30 cellular contexts compared by ENCODE assay signal in genomic region chr15:76979996-76980520, GRCh38. TPM values are rescaled to one million over a fixed set of nuclear protein-coding genes. Genes with fewer than 3 reads are reported as not detected.
"Had no signal": no experiment of that assay in that cellular context is flagged by ENCODE, and none has a peak within 500 bp of the region (broad histone marks: within the 10 kb centered on the region; RNA-seq: fewer than 3 reads in every experiment).

No MANE protein-coding gene starts in this region.

- H3K4me3 Mint-ChIP-seq: mesothelial cell of epicardium; naive B cell; natural killer cell; nephron progenitor cell; neural progenitor cell; stimulated activated naive B cell treated with anti-CD40 and anti-IgM and Interleukin-4, amounts not matched to agents 10 μg/mL and 1 μg/mL and 100 μg/mL, for 72 hours had no signal

- H3K4me3 ChIP-seq: left lung, lower lobe of right lung, neural progenitor cell, pancreas, prostate gland, skin epidermis, stomach, testis, thyroid gland, transverse colon, upper lobe of left lung, vagina had no signal

- ATAC-seq: left colon; left lung; lower lobe of right lung; natural killer cell; pancreas; right cardiac atrium; sciatic nerve; stimulated activated naive B cell treated with anti-CD40 and anti-IgM and Interleukin-4, amounts not matched to agents 10 μg/mL and 1 μg/mL and 100 μg/mL, for 72 hours; stimulated activated naive CD8-positive, alpha-beta T cell treated with anti-CD3 and anti-CD28 coated beads, Interleukin-15, Interleukin-2, amounts not matched to agents 100 U/mL and 50 U/mL, for 24 hours had no signal

- H3K9ac ChIP-seq: neural progenitor cell had no signal

- H3K27ac ChIP-seq: left lung, lower lobe of right lung, neural progenitor cell, pancreas, prostate gland, skin epidermis, stomach, testis, thyroid gland, transverse colon, upper lobe of left lung, vagina had no signal

- H3K36me3 Mint-ChIP-seq: mesothelial cell of epicardium, natural killer cell, neural progenitor cell had no signal

- H3K36me3 ChIP-seq: left lung, lower lobe of right lung, neural progenitor cell, pancreas, prostate gland, stomach, thyroid gland, transverse colon, upper lobe of left lung, vagina had no signal

- H3K27ac Mint-ChIP-seq: mesothelial cell of epicardium; naive B cell; natural killer cell; nephron progenitor cell; neural progenitor cell; stimulated activated naive B cell treated with anti-CD40 and anti-IgM and Interleukin-4, amounts not matched to agents 10 μg/mL and 1 μg/mL and 100 μg/mL, for 72 hours had no signal

- H2AFZ ChIP-seq: neural progenitor cell had no signal

- DNase-seq: hippocampal formation; kidney; left colon; lower lobe of right lung; mammary epithelial cell; mesenchymal stem cell; naive B cell; natural killer cell; nephron progenitor cell; pancreas; retina; stimulated activated CD4-positive, alpha-beta T cell treated with anti-CD3 and anti-CD28 coated beads, Interleukin-12 subunit alpha, Interleukin-12 subunit beta, amount 100 ng/mL, for 4 hours; stimulated activated CD4-positive, alpha-beta T cell treated with anti-CD3 and anti-CD28 coated beads, Interleukin-15, amount 100 ng/mL, for 24 hours; stimulated activated CD4-positive, alpha-beta T cell treated with anti-CD3 and anti-CD28 coated beads, Interleukin-2, amount 100 ng/mL, for 24 hours; stimulated activated CD4-positive, alpha-beta T cell treated with anti-CD3 and anti-CD28 coated beads, Interleukin-4, amount 100 ng/mL, for 1 hour; stimulated activated naive B cell treated with anti-CD40 and anti-IgM and Interleukin-4, amounts not matched to agents 10 μg/mL and 1 μg/mL and 100 μg/mL, for 72 hours; stimulated activated naive CD8-positive, alpha-beta T cell treated with anti-CD3 and anti-CD28 coated beads, Interleukin-15, Interleukin-2, amounts not matched to agents 100 U/mL and 50 U/mL, for 24 hours; testis; thyroid gland; transverse colon had no signal

- H3K4me2 ChIP-seq: neural progenitor cell had no signal

- H3K27me3 ChIP-seq: left lung, neural progenitor cell, pancreas, testis, thyroid gland, transverse colon, upper lobe of left lung, vagina had no signal

- H3K9me3 ChIP-seq: left lung, lower lobe of right lung, pancreas, prostate gland, stomach, testis, thyroid gland, transverse colon, upper lobe of left lung, vagina had no signal

- H3K4me1 Mint-ChIP-seq: mesothelial cell of epicardium had no signal

- H3K4me1 ChIP-seq: lower lobe of right lung, pancreas, prostate gland, stomach, testis, thyroid gland, transverse colon, vagina had no signal

RNA-seq across cellular contexts. Expression of gene PSTPIP1, which starts 14.9 kb away (rescaled TPM):
- total RNA-seq: mesothelial cell of epicardium had no signal
